Comparison of ENCODE assay signal across 10 cellular contexts in the genomic region with DNA sequence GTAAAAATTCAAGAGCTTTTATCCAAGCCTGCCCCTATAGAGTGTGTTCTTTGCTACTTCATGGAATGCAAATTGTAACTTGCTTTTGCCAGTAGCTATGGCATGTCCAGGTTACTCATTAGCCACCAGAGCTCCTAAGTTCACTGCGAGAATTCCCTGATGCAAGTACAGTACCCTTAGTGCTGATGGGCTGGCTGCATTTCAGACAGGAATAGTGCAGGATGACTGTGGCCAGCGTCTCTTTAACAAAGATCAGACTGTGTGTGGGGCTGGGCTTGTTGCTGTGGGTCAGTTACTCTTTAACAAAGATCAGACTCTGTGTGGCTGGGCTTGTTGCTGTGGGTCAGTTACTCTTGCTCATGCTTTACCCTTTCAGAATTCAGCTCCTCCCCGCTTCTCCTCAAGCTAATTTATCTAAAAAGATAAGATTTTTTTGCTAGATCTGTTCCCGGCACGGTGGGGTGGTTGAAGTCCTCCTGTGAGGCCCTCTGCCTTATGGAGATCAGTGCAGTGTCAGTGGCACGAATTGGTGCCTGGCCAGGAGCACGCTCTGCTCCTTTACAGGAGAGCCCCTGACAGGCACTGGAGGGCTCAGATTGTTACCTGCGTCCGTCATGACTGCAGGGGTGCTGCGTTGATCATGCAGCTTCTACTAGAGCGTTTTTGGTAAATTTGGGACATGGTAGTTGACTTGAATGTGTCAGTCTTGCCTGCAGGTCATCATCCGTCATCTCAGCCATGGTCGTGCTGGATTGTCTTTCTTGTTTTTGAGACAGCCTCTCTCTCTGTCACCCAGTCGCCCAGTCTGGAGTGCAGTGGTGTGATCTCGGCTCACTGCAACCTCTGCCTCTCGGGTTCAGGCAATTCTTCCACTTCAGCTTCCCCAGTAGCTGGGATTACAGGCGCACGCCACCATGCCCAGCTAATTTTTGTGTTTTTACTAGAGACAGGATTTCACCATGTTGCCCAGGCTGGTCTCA. TPM values are rescaled to one million over a fixed set of nuclear protein-coding genes. Genes with fewer than 3 reads are reported as not detected.
DNase-seq lines count a peak whose midpoint lies in the region; ATAC-seq and TF ChIP-seq lines count a peak whose summit lies in the region.
"Had no signal": no experiment of that assay in that cellular context is flagged by ENCODE, and none has a peak within 500 bp of the region (broad histone marks: within the 10 kb centered on the region; RNA-seq: fewer than 3 reads in every experiment).

No MANE protein-coding gene starts in this region.

- H3K27ac Mint-ChIP-seq in mesothelial cell of epicardium = peak overlapping the region; percentile 84

- POLR2A ChIA-PET in Panc1 (lab: Charles Lee) = no interaction called here

- H3K36me3 ChIP-seq in Panc1 (ENCODE audit: control insufficient read depth, insufficient read depth, low read length) = no peaks in the 10 kb centered on the region

- no peak overlapping the region for H3K27ac ChIP-seq in Panc1 (ENCODE audit: low read length)

- peaks cover 9% of the 10 kb centered on the region for H3K9me3 Mint-ChIP-seq in mesothelial cell of epicardium
- peaks cover 4% of the 10 kb centered on the region for H3K9me3 Mint-ChIP-seq in activated T-cell treated with anti-CD3 and anti-CD28 coated beads, Interleukin-2, amount 50 U/mL, for 4 hours

- CTCF ChIA-PET in Panc1 (lab: Charles Lee) = no interaction called here

- H3K36me3 Mint-ChIP-seq in mesothelial cell of epicardium = peaks cover 22% of the 10 kb centered on the region
- peaks cover 17% of the 10 kb centered on the region for H3K36me3 Mint-ChIP-seq in activated T-cell treated with anti-CD3 and anti-CD28 coated beads, Interleukin-2, amount 50 U/mL, for 4 hours (ENCODE audit: insufficient read depth)

- TF ChIP-seq CTCF in AG09319 (IDR thresholded peaks at IDR 0.05; ENCODE audit: low read depth, low read length) (no peak), Panc1 (IDR thresholded peaks at IDR 0.05) (no peak), epithelial cell of proximal tubule (conservative IDR thresholded peaks at IDR 0.05; ENCODE audit: low read depth, low read length) (no peak), mesothelial cell of epicardium (IDR thresholded peaks at IDR 0.05; ENCODE audit: unreplicated experiment) (no peak)

- no peaks in the 10 kb centered on the region for H3K9me3 ChIP-seq in Panc1 (ENCODE audit: control insufficient read depth, insufficient read depth, low read depth, low read length)

- peak; percentile 52; the same call in 1 of the 2 replicates for ATAC-seq in Panc1
- ATAC-seq in activated T-cell treated with anti-CD3 and anti-CD28 coated beads, Interleukin-2, amount 50 U/mL, for 4 hours = no peak

- intact Hi-C loops in Panc1 (cut with micrococcal nuclease; ENCODE audit: unreplicated experiment) = no loop called here

- peaks cover 45% of the 10 kb centered on the region for H3K4me1 Mint-ChIP-seq in mesothelial cell of epicardium
- peaks cover 25% of the 10 kb centered on the region for H3K4me1 Mint-ChIP-seq in activated T-cell treated with anti-CD3 and anti-CD28 coated beads, Interleukin-2, amount 50 U/mL, for 4 hours (ENCODE audit: low read depth)

- no peaks in the 10 kb centered on the region for H3K27me3 ChIP-seq in Panc1 (ENCODE audit: control insufficient read depth, insufficient read depth, low read length)

- no peaks in the 10 kb centered on the region for H3K27me3 Mint-ChIP-seq in mesothelial cell of epicardium (ENCODE audit: low read depth)
- H3K27me3 Mint-ChIP-seq in activated T-cell treated with anti-CD3 and anti-CD28 coated beads, Interleukin-2, amount 50 U/mL, for 4 hours (ENCODE audit: low read depth) = no peaks in the 10 kb centered on the region

- H3K4me3 Mint-ChIP-seq in mesothelial cell of epicardium = no peak overlapping the region
- no peak overlapping the region for H3K4me3 Mint-ChIP-seq in activated T-cell treated with anti-CD3 and anti-CD28 coated beads, Interleukin-2, amount 50 U/mL, for 4 hours

- no TSS peak for BruUV-seq in Panc1 (replicated peaks; lab: Mats Ljungman, UMichigan)

- no peak overlapping the region for H3K4me3 ChIP-seq in Panc1 (ENCODE audit: low read depth in 2 of 2, low read length in 2 of 2)
- peak overlapping the region; percentile 35 for H3K4me3 ChIP-seq in epithelial cell of proximal tubule (ENCODE audit: low read depth, low read length)

- DNase-seq in AG09319 (ENCODE audit: extremely low read depth, low read depth) = peak; percentile 24
- no peak for DNase-seq in Panc1 (ENCODE audit: low read depth, low spot score)
- DNase-seq in epithelial cell of proximal tubule (ENCODE audit: low read depth) = peak; percentile 99
- no peak for DNase-seq in mesothelial cell of epicardium (ENCODE audit: low spot score in 2 of 2, unreplicated experiment in 2 of 2)
- DNase-seq in NCI-H1694 treated with DMSO at 0.1 percent for 48 hours (lab: John Stamatoyannopoulos, UW) = no peak
- DNase-seq in GDM1 (lab: John Stamatoyannopoulos, UW) = no peak
- no peak for DNase-seq in NCI-H2227 (lab: John Stamatoyannopoulos, UW; ENCODE audit: unreplicated experiment)
- no peak for DNase-seq in activated T-cell treated with anti-CD3 and anti-CD28 coated beads, Interleukin-2, amount 50 U/mL, for 4 hours
- DNase-seq: NCI-H146; stimulated activated CD4-positive, alpha-beta T cell treated with anti-CD3 and anti-CD28 coated beads, Interleukin-12 subunit alpha, Interleukin-12 subunit beta, amount 100 ng/mL, for 4 hours had no signal

- in situ Hi-C loops in Panc1 (cut with HindIII; ENCODE audit: low pct_unique_long_range_greater_than_20kb, low sequenced_read_pairs) = no loop called here

- peaks cover 6% of the 10 kb centered on the region; the same call in 1 of the 2 replicates for H3K4me1 ChIP-seq in Panc1 (ENCODE audit: control insufficient read depth, insufficient read depth, low read length)

RNA-seq across cellular contexts. Expression of a gene that starts 27.0 kb away (rescaled TPM):
- total RNA-seq in Panc1 (2021; ENCODE audit: unreplicated experiment) (123 TPM), epithelial cell of proximal tubule (48.5 and 49.8 TPM in 2 replicates), mesothelial cell of epicardium (74.9 to 89.1 TPM (median 86.6 TPM) in 3 replicates)
- 238 TPM for polyA plus RNA-seq in Panc1 (2012; ENCODE audit: insufficient read length)
- total RNA-seq in activated T-cell treated with anti-CD3 and anti-CD28 coated beads, Interleukin-2, amount 50 U/mL, for 4 hours = 10 to 100 TPM; 30.4 to 41.7 (median 38.0) TPM

RNA-seq across cellular contexts. Expression of a gene that starts 42.1 kb away (rescaled TPM):
- total RNA-seq in Panc1 (2021; ENCODE audit: unreplicated experiment) = 224 TPM
- polyA plus RNA-seq in Panc1 (2012; ENCODE audit: insufficient read length) = 247 TPM
- total RNA-seq in epithelial cell of proximal tubule = 95.6 and 108 TPM in 2 replicates
- total RNA-seq in mesothelial cell of epicardium = 88.3 to 95.9 TPM (median 95.4 TPM) in 3 replicates
- 100 to 1,000 TPM; 102 to 115 (median 104) TPM for total RNA-seq in activated T-cell treated with anti-CD3 and anti-CD28 coated beads, Interleukin-2, amount 50 U/mL, for 4 hours

Comparison
In these comparisons a context has a peak if more than half of its experiments do, and no peak if none do; other contexts are left out.
1. DNase-seq: peak in AG09319 (single experiment) and epithelial cell of proximal tubule (single experiment); none in Panc1 (single experiment), mesothelial cell of epicardium (0 of 2), NCI-H1694 treated with DMSO at 0.1 percent for 48 hours (single experiment), GDM1 (single experiment), NCI-H2227 (single experiment) and activated T-cell treated with anti-CD3 and anti-CD28 coated beads, Interleukin-2, amount 50 U/mL, for 4 hours (single experiment).